ENCODE assay signal across 8 cellular contexts in genomic region chr19:10251792-10252694, GRCh38. TPM values are rescaled to one million over a fixed set of nuclear protein-coding genes. Genes with fewer than 3 reads are reported as not detected.
DNase-seq lines count a peak whose midpoint lies in the region; ATAC-seq, FAIRE-seq and TF ChIP-seq lines count a peak whose summit lies in the region.

Gene MRPL4, plus strand, starts transcription at chr19:10252214. Its CDS starts 40 bp downstream, at chr19:10252254.

- peak within 1 kb of the TSS; percentile 100 for H2AFZ ChIP-seq in keratinocyte (ENCODE audit: control insufficient read depth, low read length)

- peak; percentile 83 for ATAC-seq in GM19043 (IDR thresholded peaks at IDR 0.05; ENCODE audit: low read depth, unreplicated experiment)
- peak; percentile 86 for ATAC-seq in HG03378 (IDR thresholded peaks at IDR 0.05; ENCODE audit: unreplicated experiment)

- no peak for TF ChIP-seq CTCF in AG10803 (conservative IDR thresholded peaks at IDR 0.05; ENCODE audit: low read length)
- no peak for TF ChIP-seq CTCF in keratinocyte (optimal IDR thresholded peaks at IDR 0.05 in 1 of 3, IDR thresholded peaks at IDR 0.05 in 1 of 3, conservative IDR thresholded peaks at IDR 0.05 in 1 of 3; ENCODE audit: extremely low read depth in 1 of 3, insufficient read depth in 2 of 3, low read length in 3 of 3)

- H3K9me1 ChIP-seq in keratinocyte (ENCODE audit: control insufficient read depth, extremely low read depth, insufficient read depth, low read length) = no peaks in the 10 kb centered on the region

- peaks cover 11% of the 10 kb centered on the region for H3K4me1 ChIP-seq in keratinocyte (ENCODE audit: control insufficient read depth, extremely low read depth, insufficient read depth, low read length)

- DNase-seq in AG10803 (ENCODE audit: low read depth) (peak; percentile 98), NCI-H460 (ENCODE audit: extremely low read depth, low read depth) (peak; percentile 96), cerebellar nuclear complex (lab: John Stamatoyannopoulos, UW) (peak; percentile 92 to 95), keratinocyte (ENCODE audit: low read depth, low spot score) (peak; percentile 93)
- DNase-seq in activated CD4-positive, CD25-positive, alpha-beta regulatory T cell treated with anti-CD3 and anti-CD28 coated beads, Interleukin-2, amount 50 U/mL, for 72 hours = peak; percentile 93
- DNase-seq in stimulated activated CD4-positive, alpha-beta T cell treated with anti-CD3 and anti-CD28 coated beads, Interleukin-15, amount 100 ng/mL, for 1 hour (ENCODE audit: low read depth in 1 of 2, low spot score in 1 of 2) = peak; percentile 86 to 89

- peaks cover 16% of the 10 kb centered on the region for H3K79me2 ChIP-seq in keratinocyte (ENCODE audit: control insufficient read depth, insufficient read depth, low read length)

- H3K9ac ChIP-seq in keratinocyte (ENCODE audit: control insufficient read depth, extremely low read depth, insufficient read depth, low read length) = peak within 1 kb of the TSS; percentile 91

- dilution Hi-C loops in keratinocyte (cut with MboI; ENCODE audit: extremely low pct_ligation_motif_present, low sequenced_read_pairs) = no loop called here

- H3K4me3 ChIP-seq in AG10803 (ENCODE audit: low read length) (peak within 1 kb of the TSS; percentile 79), keratinocyte (ENCODE audit: control insufficient read depth in 2 of 3, extremely low read depth in 1 of 3, insufficient read depth in 2 of 3, low read depth in 1 of 3, low read length in 3 of 3) (peak within 1 kb of the TSS; percentile 66 to 98 (median 74))

- peak within 1 kb of the TSS; percentile 73 for H3K4me2 ChIP-seq in keratinocyte (ENCODE audit: control insufficient read depth, extremely low read depth, insufficient read depth, low read depth, low read length)

- peak within 1 kb of the TSS; percentile 88 for H3K27ac ChIP-seq in keratinocyte (ENCODE audit: control insufficient read depth, insufficient read depth, low read length)

- no peaks in the 10 kb centered on the region for H4K20me1 ChIP-seq in keratinocyte (ENCODE audit: control insufficient read depth, extremely low read depth, insufficient read depth, low read length)

- peak; percentile 86 for FAIRE-seq in keratinocyte (lab: Jason Lieb, UNC)

- H3K36me3 ChIP-seq in keratinocyte (ENCODE audit: control insufficient read depth in 2 of 2, extremely low read depth in 1 of 2, insufficient read depth in 2 of 2, low read length in 2 of 2) = peaks cover 12 to 13% of the 10 kb centered on the region in 2 experiments

- H3K9me3 ChIP-seq in keratinocyte (ENCODE audit: control insufficient read depth, low read depth, low read length) = no peaks in the 10 kb centered on the region

- H3K27me3 ChIP-seq in keratinocyte (ENCODE audit: control insufficient read depth, extremely low read depth, insufficient read depth, low read length) = no peaks in the 10 kb centered on the region

RNA-seq across cellular contexts. Expression of gene MRPL4, which starts in this region (rescaled TPM):
- total RNA-seq in NCI-H460 (2014; rRNA removed; shearing (Covaris generic)) = 73.9 and 81.6 TPM in 2 replicates
- polyA plus RNA-seq in NCI-H460 (2014; cell fraction: nucleus; rRNA removed) = 192 and 208 TPM in 2 replicates
- 29.4 to 58.1 TPM (median 43.0 TPM) in 3 replicates for polyA plus RNA-seq in keratinocyte
- polyA plus RNA-seq in keratinocyte (2011; ENCODE audit: low read depth) = 14.1 TPM
- 39.8 and 76.5 TPM in 2 replicates for polyA plus RNA-seq in keratinocyte (2011; cell fraction: cytosol; rRNA removed)
- 41.3 and 60.9 TPM in 2 replicates for polyA plus RNA-seq in keratinocyte (2011; cell fraction: nucleus; rRNA removed)
- polyA plus RNA-seq in keratinocyte (2012; ENCODE audit: low replicate concordance) = 55.0 and 77.2 TPM in 2 replicates
- polyA minus RNA-seq in keratinocyte = 15.5 to 72.9 TPM (median 16.8 TPM) in 3 replicates
- 53.5 TPM for polyA minus RNA-seq in keratinocyte (2011; cell fraction: cytosol; rRNA and poly(A)+ RNA removed)
- polyA minus RNA-seq in keratinocyte (2011; cell fraction: nucleus; rRNA and poly(A)+ RNA removed) = 13.9 and 17.1 TPM in 2 replicates

Comparison
In these comparisons a context has a peak if more than half of its experiments do, and no peak if none do; other contexts are left out.
1. Peak in every context shown above with its lines: DNase-seq, ATAC-seq, H3K4me3 ChIP-seq and H3K27ac ChIP-seq.